ENCODE assay signal across 14 cellular contexts in genomic region chr9:136568288-136569081, GRCh38. TPM values are rescaled to one million over a fixed set of nuclear protein-coding genes. Genes with fewer than 3 reads are reported as not detected.
DNase-seq lines count a peak whose midpoint lies in the region; ATAC-seq, FAIRE-seq and TF ChIP-seq lines count a peak whose summit lies in the region.
"Had no signal": no experiment of that assay in that cellular context is flagged by ENCODE, and none has a peak within 500 bp of the region (broad histone marks: within the 10 kb centered on the region; RNA-seq: fewer than 3 reads in every experiment).

No MANE protein-coding gene starts in this region.

- intact Hi-C loops in IMR-90 (cut with micrococcal nuclease) (loop anchor here (1.0 kb wide), 1 partner anchor 21 kb away; no protein-coding TSS in a partner anchor), endothelial cell of umbilical vein (cut with micrococcal nuclease) (loop anchor here (5.0 kb wide), 1 partner anchor 34 kb away; no protein-coding TSS in a partner anchor), transverse colon (cut with DNase I; ENCODE audit: low total_unique reads) (no loop called here)

- H3K14ac ChIP-seq in IMR-90 (replicated peaks; ENCODE audit: low read depth, low read length), result peak overlapping the region; percentile 62

- 0 out of 2 replicates have a peak, but pooled peaks have one; percentile 3 for ATAC-seq in IMR-90 (ENCODE audit: low read depth)
- ATAC-seq: stimulated activated effector memory CD8-positive, alpha-beta T cell treated with anti-CD3 and anti-CD28 coated beads, Interleukin-12 subunit alpha, Interleukin-12 subunit beta, amount 100 ng/mL, for 72 hours; T-helper 17 cell had no signal

- TF ChIP-seq CTCF in IMR-90 (conservative IDR thresholded peaks at IDR 0.05; ENCODE audit: low read depth, low read length) (no peak), endothelial cell of umbilical vein (IDR thresholded peaks at IDR 0.05; ENCODE audit: extremely low read depth in 1 of 2, insufficient read depth in 1 of 2, low read depth in 1 of 2, low read length in 2 of 2) (no peak), transverse colon (IDR thresholded peaks at IDR 0.05) (no peak)

- H3K9me3 ChIP-seq in IMR-90 (ENCODE audit: control insufficient read depth, insufficient read depth, low read length) (no peaks in the 10 kb centered on the region), endothelial cell of umbilical vein (replicated peaks; ENCODE audit: control insufficient read depth, insufficient read depth, low read length) (no peaks in the 10 kb centered on the region), mesodermal cell (ENCODE audit: control insufficient read depth, low read length) (no peaks in the 10 kb centered on the region), transverse colon (no peaks in the 10 kb centered on the region)

- WGBS in IMR-90 (ENCODE audit: extremely low coverage in 2 of 2, insufficient read length in 1 of 2), 2 experiments, result 58% methylated on average over 10 of the region's 24 CpGs; no CpG with 5 or more reads in 1 of the 2 experiments
- WGBS in mesodermal cell (ENCODE audit: insufficient coverage in 2 of 2), 2 experiments, result 61% methylated on average over 16 to 17 of the region's 24 CpGs
- WGBS in transverse colon (ENCODE audit: low coverage in 1 of 2), 2 donors, result 51% methylated on average over 24 of the region's 24 CpGs; no CpG with 5 or more reads in 1 of the 2 donors

- peak overlapping the region; percentile 73; the same call in 1 of the 3 replicates for H2BK15ac ChIP-seq in IMR-90 (ENCODE audit: low read depth, low read length)

- H3K79me1 ChIP-seq in IMR-90 (ENCODE audit: low read depth in 1 of 2, low read length in 2 of 2), result peaks cover 0 to 10% of the 10 kb centered on the region in 2 experiments; a peak in 1 of 4 replicates

- TF ChIP-seq RAD21 in IMR-90 (IDR thresholded peaks at IDR 0.05; ENCODE audit: low read length), result no peak

- peak overlapping the region; percentile 77 for H4K5ac ChIP-seq in IMR-90 (ENCODE audit: low read depth, low read length)

- no peak for DNase-seq in IMR-90
- DNase-seq in endothelial cell of umbilical vein (ENCODE audit: low read depth, low spot score), result no peak
- no peak for DNase-seq in transverse colon
- DNase-seq in AG08396 (ENCODE audit: low spot score), result no peak
- DNase-seq in NCI-H1930 (lab: John Stamatoyannopoulos, UW), result no peak
- DNase-seq in activated T-cell treated with anti-CD3 and anti-CD28 coated beads, Interleukin-2, amount 50 U/mL, for 48 hours, result no peak
- DNase-seq in NCI-H1092 (lab: John Stamatoyannopoulos, UW), result no peak
- DNase-seq: activated CD4-positive, alpha-beta memory T cell treated with anti-CD3 and anti-CD28 coated beads for 36 hours; CD4-positive, alpha-beta memory T cell; NCI-H2029; NK-92 treated with Interleukin-12 subunit alpha and Interleukin-12 subunit beta, amount 100 ng/mL, for 24 hours; T-helper 17 cell had no signal

- peak overlapping the region; percentile 84 for H2BK120ac ChIP-seq in IMR-90 (ENCODE audit: low read depth, low read length)

- H3K4me3 ChIP-seq in IMR-90 (ENCODE audit: insufficient read depth, low read depth, low read length), result no peak overlapping the region
- H3K4me3 ChIP-seq in endothelial cell of umbilical vein (replicated peaks in 1 of 3; ENCODE audit: insufficient read depth in 1 of 3, low read depth in 1 of 3, low read length in 3 of 3), result no peak overlapping the region
- no peak overlapping the region for H3K4me3 ChIP-seq in mesodermal cell (ENCODE audit: extremely low read depth, insufficient read depth, low read length, poor library complexity, severe bottlenecking)
- no peak overlapping the region for H3K4me3 ChIP-seq in transverse colon

- in situ Hi-C loops in IMR-90 (cut with MboI; ENCODE audit: low sequenced_read_pairs) (no loop called here), transverse colon (cut with MboI; ENCODE audit: low pct_ligation_motif_present in 1 of 4, low pct_unique_long_range_greater_than_20kb in 1 of 4, low sequenced_read_pairs in 3 of 4) (no loop called here)

- BruUV-seq in IMR-90 (replicated peaks; lab: Mats Ljungman, UMichigan) (no TSS peak), endothelial cell of umbilical vein (replicated peaks; lab: Mats Ljungman, UMichigan) (no TSS peak)

- dilution Hi-C loops in IMR-90 (cut with HindIII; ENCODE audit: low sequenced_read_pairs, unreplicated experiment), result no loop called here
- dilution Hi-C loops in endothelial cell of umbilical vein (cut with MboI; ENCODE audit: extremely low pct_ligation_motif_present, low sequenced_read_pairs), result no loop called here

- H3K18ac ChIP-seq in IMR-90 (ENCODE audit: low read depth, low read length), result peak overlapping the region; percentile 65

- no peaks in the 10 kb centered on the region for H3K36me3 ChIP-seq in IMR-90 (ENCODE audit: control insufficient read depth, insufficient read depth, low read length)
- H3K36me3 ChIP-seq in endothelial cell of umbilical vein (ENCODE audit: control insufficient read depth in 2 of 2, extremely low read depth in 1 of 2, insufficient read depth in 2 of 2, low read length in 2 of 2), result no peaks in the 10 kb centered on the region
- H3K36me3 ChIP-seq in mesodermal cell (ENCODE audit: control insufficient read depth, insufficient read depth, low read length), result no peaks in the 10 kb centered on the region
- H3K36me3 ChIP-seq in transverse colon, result no peaks in the 10 kb centered on the region

- H3K27me3 ChIP-seq in IMR-90 (ENCODE audit: control insufficient read depth, insufficient read depth, low read length), result no peaks in the 10 kb centered on the region
- no peaks in the 10 kb centered on the region for H3K27me3 ChIP-seq in endothelial cell of umbilical vein (ENCODE audit: control insufficient read depth in 2 of 2, insufficient read depth in 2 of 2, low read length in 2 of 2)
- no peaks in the 10 kb centered on the region for H3K27me3 ChIP-seq in transverse colon

- peak overlapping the region; percentile 89 to 96 for H4K8ac ChIP-seq in IMR-90 (ENCODE audit: low read depth in 2 of 2, low read length in 2 of 2)

- peak overlapping the region; percentile 45 for H3K27ac ChIP-seq in IMR-90 (ENCODE audit: insufficient read depth, low read length)
- H3K27ac ChIP-seq in endothelial cell of umbilical vein (ENCODE audit: insufficient read depth, low read depth, low read length), result no peak overlapping the region
- peak overlapping the region; percentile 91 for H3K27ac ChIP-seq in mesodermal cell (ENCODE audit: low read depth, low read length, severe bottlenecking)
- peak overlapping the region; percentile 64 to 88 (median 68) for H3K27ac ChIP-seq in transverse colon

- peak overlapping the region; percentile 88 for H2AK5ac ChIP-seq in IMR-90 (ENCODE audit: low read depth, low read length)

- H3K4me2 ChIP-seq in IMR-90 (ENCODE audit: low read depth, low read length) (no peak overlapping the region), endothelial cell of umbilical vein (ENCODE audit: insufficient read depth, low read length) (no peak overlapping the region)

- TF ChIP-seq POLR2A in IMR-90 (IDR thresholded peaks at IDR 0.05; ENCODE audit: low read depth, low read length) (no peak), endothelial cell of umbilical vein (IDR thresholded peaks at IDR 0.05; ENCODE audit: low read depth, low read length) (no peak), transverse colon (IDR thresholded peaks at IDR 0.05) (no peak)

- H4K91ac ChIP-seq in IMR-90 (ENCODE audit: insufficient read depth, low read depth, low read length), result peak overlapping the region; percentile 88

- peaks cover 35% of the 10 kb centered on the region for H3K9me1 ChIP-seq in IMR-90 (ENCODE audit: insufficient read depth, low read length)
- H3K9me1 ChIP-seq in endothelial cell of umbilical vein (replicated peaks; ENCODE audit: control insufficient read depth, extremely low read depth, insufficient read depth, low read length), result no peaks in the 10 kb centered on the region

- peak overlapping the region; percentile 84 for H2BK20ac ChIP-seq in IMR-90 (ENCODE audit: low read depth, low read length)

- peak overlapping the region; percentile 59 for H2BK5ac ChIP-seq in IMR-90 (ENCODE audit: low read depth, low read length, poor library complexity, severe bottlenecking)

- H3K79me2 ChIP-seq in endothelial cell of umbilical vein (ENCODE audit: control insufficient read depth, insufficient read depth, low read length), result no peaks in the 10 kb centered on the region

- H3K9ac ChIP-seq in IMR-90 (ENCODE audit: low read depth, low read length), result peak overlapping the region; percentile 30; the same call in 1 of the 2 replicates
- H3K9ac ChIP-seq in endothelial cell of umbilical vein (replicated peaks; ENCODE audit: extremely low read depth, insufficient read depth, low read length), result no peak overlapping the region

- H3K23ac ChIP-seq in IMR-90 (ENCODE audit: low read depth, low read length), result peak overlapping the region; percentile 11; the same call in 1 of the 2 replicates

- peak overlapping the region; percentile 94 for H3K4ac ChIP-seq in IMR-90 (ENCODE audit: low read depth, low read length)

- peaks cover 38% of the 10 kb centered on the region for H3K4me1 ChIP-seq in IMR-90 (ENCODE audit: control insufficient read depth, insufficient read depth, low read length)
- H3K4me1 ChIP-seq in endothelial cell of umbilical vein (ENCODE audit: control insufficient read depth, extremely low read depth, insufficient read depth, low read length), result peaks cover 12% of the 10 kb centered on the region
- peaks cover 63% of the 10 kb centered on the region for H3K4me1 ChIP-seq in mesodermal cell (ENCODE audit: control insufficient read depth, insufficient read depth, low read length, poor library complexity, severe bottlenecking)
- peaks cover 38 to 55% (median 40%) of the 10 kb centered on the region in 4 donors for H3K4me1 ChIP-seq in transverse colon

- H2AFZ ChIP-seq in IMR-90 (replicated peaks; ENCODE audit: low read length, poor library complexity) (peak overlapping the region; percentile 78), endothelial cell of umbilical vein (ENCODE audit: low read depth, low read length) (peak overlapping the region; percentile 69)

- CTCF ChIA-PET in IMR-90 (lab: Yijun Ruan, JAX), result no interaction called here
- CTCF ChIA-PET in endothelial cell of umbilical vein (lab: Charles Lee), result interaction anchor here (1.0 to 1.3 kb wide), 2 partner anchors 19 to 57 kb away, joined by 4 to 5 read pairs; no protein-coding TSS in a partner anchor

- no peak for TF ChIP-seq EP300 in transverse colon (IDR thresholded peaks at IDR 0.05; ENCODE audit: low read depth)

- peak overlapping the region; percentile 96 for H2AK9ac ChIP-seq in IMR-90 (replicated peaks; ENCODE audit: low read depth, low read length, poor library complexity)

- H3K56ac ChIP-seq in IMR-90 (ENCODE audit: extremely low read depth, insufficient read depth, low read length), result peak overlapping the region; percentile 35; the same call in 1 of the 2 replicates

- POLR2A ChIA-PET in IMR-90 (lab: Charles Lee; ENCODE audit: unreplicated experiment) (no interaction called here), endothelial cell of umbilical vein (lab: Charles Lee) (no interaction called here)

- H4K20me1 ChIP-seq in IMR-90 (ENCODE audit: insufficient read depth, low read length), result no peaks in the 10 kb centered on the region
- no peaks in the 10 kb centered on the region for H4K20me1 ChIP-seq in endothelial cell of umbilical vein (replicated peaks; ENCODE audit: control insufficient read depth, extremely low read depth, insufficient read depth, low read length)

- no peak for FAIRE-seq in endothelial cell of umbilical vein (lab: Jason Lieb, UNC)

RNA-seq across cellular contexts. Expression of gene NOTCH1, which starts 22.6 kb away (rescaled TPM):
- 1.8 and 2.5 TPM in 2 replicates for total RNA-seq in IMR-90 (2012; rRNA removed)
- polyA plus RNA-seq in IMR-90 (2012; rRNA removed), result 6.0 and 6.9 TPM in 2 replicates
- polyA plus RNA-seq in IMR-90 (2012; cell fraction: cytosol; rRNA removed), result 4.0 and 8.0 TPM in 2 replicates
- 19.2 and 42.7 TPM in 2 replicates for polyA plus RNA-seq in IMR-90 (2012; cell fraction: nucleus; rRNA removed; ENCODE audit: low replicate concordance)
- total RNA-seq in endothelial cell of umbilical vein, result 153 and 161 TPM in 2 replicates
- 27.0 and 31.7 TPM in 2 replicates for polyA plus RNA-seq in endothelial cell of umbilical vein
- polyA plus RNA-seq in endothelial cell of umbilical vein (2011; cell fraction: cytosol; rRNA removed), result 22.4 and 26.2 TPM in 2 replicates
- polyA plus RNA-seq in endothelial cell of umbilical vein (2011; cell fraction: nucleus; rRNA removed), result 75.3 and 84.8 TPM in 2 replicates
- polyA plus RNA-seq in endothelial cell of umbilical vein (2012), result 33.7 and 50.3 TPM in 2 replicates
- 52.5 and 73.2 TPM in 2 replicates for polyA minus RNA-seq in endothelial cell of umbilical vein
- polyA minus RNA-seq in endothelial cell of umbilical vein (2011; cell fraction: cytosol; rRNA and poly(A)+ RNA removed), result 13.9 TPM
- 49.7 and 95.4 TPM in 2 replicates for polyA minus RNA-seq in endothelial cell of umbilical vein (2011; cell fraction: nucleus; rRNA and poly(A)+ RNA removed)
- 65.5 TPM for polyA plus RNA-seq in mesodermal cell (2013, experiment 1 of 2)
- polyA plus RNA-seq in mesodermal cell (2013, experiment 2 of 2), result 44.0 TPM
- total RNA-seq in transverse colon, result 100 to 1,000 TPM in 2 of 4 donors, 10 to 100 TPM in 2; 48.2 to 154 (median 98.2) TPM

Comparison
In these comparisons a context has a peak if more than half of its experiments do, and no peak if none do; other contexts are left out.
1. RNA of gene NOTCH1, which starts 22.6 kb away (total RNA-seq): 153 to 161 TPM in endothelial cell of umbilical vein and 48.2 to 154 TPM in transverse colon; 1.8 to 2.5 TPM in IMR-90; every median in the first group is over 10 times any median in the second.